Comparison of ENCODE assay signal across 16 cellular contexts in genomic region chr7:50321678-50322077, GRCh38. TPM values are rescaled to one million over a fixed set of nuclear protein-coding genes. Genes with fewer than 3 reads are reported as not detected.
DNase-seq lines count a peak whose midpoint lies in the region; ATAC-seq and TF ChIP-seq lines count a peak whose summit lies in the region.
"Had no signal": no experiment of that assay in that cellular context is flagged by ENCODE, and none has a peak within 500 bp of the region (broad histone marks: within the 10 kb centered on the region; RNA-seq: fewer than 3 reads in every experiment).

No MANE protein-coding gene starts in this region.

- no peaks in the 10 kb centered on the region for H3K79me1 ChIP-seq in trophoblast cell (ENCODE audit: low read length)

- no peak overlapping the region for H2BK12ac ChIP-seq in trophoblast cell (ENCODE audit: low read length)

- H2AFZ ChIP-seq in trophoblast cell (ENCODE audit: insufficient read depth, low read length, poor library complexity): no peak overlapping the region

- intact Hi-C loops in CD4-positive, alpha-beta T cell (cut with DNase I, micrococcal nuclease): loop anchor here in 1 of 2 experiments (1.0 to 2.0 kb wide), 2 partner anchors 10 to 15 kb away; no protein-coding TSS in a partner anchor

- H3K27me3 ChIP-seq in CD4-positive, alpha-beta T cell (ENCODE audit: control insufficient read depth, insufficient read depth, low read length): no peaks in the 10 kb centered on the region
- no peaks in the 10 kb centered on the region for H3K27me3 ChIP-seq in trophoblast cell (ENCODE audit: insufficient read depth, low read length)
- H3K27me3 ChIP-seq: ascending aorta, suprapubic skin had no signal

- peaks cover 92% of the 10 kb centered on the region for H3K36me3 Mint-ChIP-seq in CD4-positive, alpha-beta T cell (ENCODE audit: low read depth)
- peaks cover 25 to 67% of the 10 kb centered on the region in 2 donors for H3K36me3 Mint-ChIP-seq in activated T-cell treated with anti-CD3 and anti-CD28 coated beads, Interleukin-2, amount 50 U/mL, for 72 hours (ENCODE audit: insufficient read depth in 2 of 2)
- peaks cover 24% of the 10 kb centered on the region for H3K36me3 Mint-ChIP-seq in memory B cell

- H3K27ac ChIP-seq in CD4-positive, alpha-beta T cell (ENCODE audit: low read depth, low read length): peak overlapping the region; percentile 82
- H3K27ac ChIP-seq in trophoblast cell (ENCODE audit: low read depth, low read length): no peak overlapping the region
- H3K27ac ChIP-seq: ascending aorta, dorsolateral prefrontal cortex, suprapubic skin had no signal

- no peak for TF ChIP-seq CTCF in CD4-positive, alpha-beta T cell (IDR thresholded peaks at IDR 0.05)

- H3K23ac ChIP-seq in trophoblast cell (ENCODE audit: low read length): no peak overlapping the region

- no peak overlapping the region for H3K18ac ChIP-seq in trophoblast cell (ENCODE audit: low read length)

- no peaks in the 10 kb centered on the region for H3K9me3 Mint-ChIP-seq in CD4-positive, alpha-beta T cell
- no peaks in the 10 kb centered on the region for H3K9me3 Mint-ChIP-seq in activated T-cell treated with anti-CD3 and anti-CD28 coated beads, Interleukin-2, amount 50 U/mL, for 72 hours
- H3K9me3 Mint-ChIP-seq in memory B cell: no peaks in the 10 kb centered on the region

- no peaks in the 10 kb centered on the region for H3K9me3 ChIP-seq in CD4-positive, alpha-beta T cell (ENCODE audit: control insufficient read depth, low read length)
- no peaks in the 10 kb centered on the region for H3K9me3 ChIP-seq in trophoblast cell (ENCODE audit: insufficient read depth, low read depth, low read length)
- H3K9me3 ChIP-seq: ascending aorta, suprapubic skin had no signal

- POLR2A ChIA-PET in CD4-positive, alpha-beta T cell (lab: Charles Lee): interaction anchor here (0.6 to 32.3 kb wide), 10 partner anchors 10 to 116 kb away, joined by 3 to 2111 read pairs (median 10); partner anchors contain the start of gene IKZF1

- peak; percentile 35 for ATAC-seq in CD4-positive, alpha-beta T cell (ENCODE audit: poor library complexity)
- ATAC-seq in activated T-cell treated with anti-CD3 and anti-CD28 coated beads, Interleukin-2, amount 50 U/mL, for 72 hours (replicated peaks in 1 of 2): peak in 1 of 2 donors; percentile 11
- no peak for ATAC-seq in memory B cell (ENCODE audit: low read depth)
- no peak for ATAC-seq in HG03520 (IDR thresholded peaks at IDR 0.05; ENCODE audit: unreplicated experiment)
- ATAC-seq in GM21526 (IDR thresholded peaks at IDR 0.05; ENCODE audit: low FRiP score, unreplicated experiment): no peak
- no peak for ATAC-seq in GM19463 (IDR thresholded peaks at IDR 0.05; ENCODE audit: unreplicated experiment)
- ATAC-seq: sciatic nerve, SK-N-SH treated with all-trans-retinoic acid at 6 μM for 48 hours had no signal

- H2AK5ac ChIP-seq in trophoblast cell (ENCODE audit: low read length): no peak overlapping the region

- DNase-seq in CD4-positive, alpha-beta T cell: peak in 4 of 10 experiments; percentile 58 to 83 (median 70)
- DNase-seq in Kasumi-1 (lab: John Stamatoyannopoulos, UW): peak; percentile 56 to 67
- DNase-seq in activated T-cell treated with anti-CD3 and anti-CD28 coated beads, Interleukin-2, amount 50 U/mL, for 72 hours: no peak
- DNase-seq in memory B cell (ENCODE audit: low spot score in 2 of 2): no peak
- no peak for DNase-seq in trophoblast cell
- DNase-seq: dorsolateral prefrontal cortex, IMR-90, kidney, NCI-H2107 had no signal

- no peaks in the 10 kb centered on the region for H3K36me3 ChIP-seq in trophoblast cell (ENCODE audit: control insufficient read depth in 1 of 2, insufficient read depth in 2 of 2, low read length in 2 of 2)
- H3K36me3 ChIP-seq: ascending aorta, suprapubic skin had no signal

- no peak overlapping the region for H4K12ac ChIP-seq in trophoblast cell (ENCODE audit: low read depth, low read length)

- no peaks in the 10 kb centered on the region for H3K27me3 Mint-ChIP-seq in CD4-positive, alpha-beta T cell
- no peaks in the 10 kb centered on the region for H3K27me3 Mint-ChIP-seq in activated T-cell treated with anti-CD3 and anti-CD28 coated beads, Interleukin-2, amount 50 U/mL, for 72 hours (ENCODE audit: low read depth)
- H3K27me3 Mint-ChIP-seq in memory B cell: no peaks in the 10 kb centered on the region

- CTCF ChIA-PET in CD4-positive, alpha-beta T cell (lab: Charles Lee): interaction anchor here (0.8 to 7.1 kb wide), 13 partner anchors 9 to 116 kb away, joined by 3 to 45 read pairs (median 6); no protein-coding TSS in a partner anchor

- H3K4me1 ChIP-seq in trophoblast cell (ENCODE audit: control insufficient read depth in 1 of 2, insufficient read depth in 2 of 2, low read length in 2 of 2): no peaks in the 10 kb centered on the region
- H3K4me1 ChIP-seq: ascending aorta, suprapubic skin had no signal

- H3K79me2 ChIP-seq in trophoblast cell (ENCODE audit: control insufficient read depth, insufficient read depth, low read length, poor library complexity): no peaks in the 10 kb centered on the region

- H3K14ac ChIP-seq in trophoblast cell (ENCODE audit: low read length): no peak overlapping the region

- no peak overlapping the region for H3K4me3 ChIP-seq in trophoblast cell (ENCODE audit: low read depth, low read length)
- H3K4me3 ChIP-seq: ascending aorta, dorsolateral prefrontal cortex, suprapubic skin had no signal

- no peak overlapping the region for H3K9ac ChIP-seq in trophoblast cell (ENCODE audit: low read length)

- H3K27ac Mint-ChIP-seq in CD4-positive, alpha-beta T cell: no peak overlapping the region
- peak overlapping the region; percentile 99 for H3K27ac Mint-ChIP-seq in activated T-cell treated with anti-CD3 and anti-CD28 coated beads, Interleukin-2, amount 50 U/mL, for 72 hours
- peak overlapping the region; percentile 96 for H3K27ac Mint-ChIP-seq in memory B cell

- peak overlapping the region; percentile 69 for H3K4me3 Mint-ChIP-seq in CD4-positive, alpha-beta T cell
- peak overlapping the region; percentile 79 to 95 for H3K4me3 Mint-ChIP-seq in activated T-cell treated with anti-CD3 and anti-CD28 coated beads, Interleukin-2, amount 50 U/mL, for 72 hours
- H3K4me3 Mint-ChIP-seq in memory B cell: peak overlapping the region; percentile 21

- no peak overlapping the region for H3K4ac ChIP-seq in trophoblast cell (ENCODE audit: low read depth, low read length)

- no peak overlapping the region for H4K91ac ChIP-seq in trophoblast cell (ENCODE audit: low read depth, low read length)

- WGBS in trophoblast cell (ENCODE audit: extremely low coverage, insufficient coverage, insufficient read length): no CpG with 5 or more reads among the region's 5 CpGs

- H3K4me1 Mint-ChIP-seq in CD4-positive, alpha-beta T cell (ENCODE audit: low read depth): peaks cover 97% of the 10 kb centered on the region
- H3K4me1 Mint-ChIP-seq in activated T-cell treated with anti-CD3 and anti-CD28 coated beads, Interleukin-2, amount 50 U/mL, for 72 hours (ENCODE audit: low read depth): peaks cover 97% of the 10 kb centered on the region
- H3K4me1 Mint-ChIP-seq in memory B cell: peaks cover 52% of the 10 kb centered on the region

- no peak overlapping the region for H3K4me2 ChIP-seq in trophoblast cell (ENCODE audit: low read length)

- no peak overlapping the region for H4K8ac ChIP-seq in trophoblast cell (ENCODE audit: low read depth, low read length)

- no peak overlapping the region for H2BK120ac ChIP-seq in trophoblast cell (ENCODE audit: insufficient read depth, low read length, poor library complexity)

- H2BK5ac ChIP-seq in trophoblast cell (ENCODE audit: low read depth, low read length, poor library complexity): no peak overlapping the region

RNA-seq across cellular contexts. Expression of gene IKZF1, which starts 17.2 kb away (rescaled TPM):
- 100 to 1,000 TPM; 297 to 300 TPM for total RNA-seq in CD4-positive, alpha-beta T cell
- 100 to 1,000 TPM; 427 to 504 TPM for total RNA-seq in activated T-cell treated with anti-CD3 and anti-CD28 coated beads, Interleukin-2, amount 50 U/mL, for 72 hours
- 0.25 and 0.28 TPM in 2 replicates for polyA plus RNA-seq in trophoblast cell (2013)
- total RNA-seq: IMR-90 had no signal
- polyA plus RNA-seq: IMR-90 had no signal

Comparison
In these comparisons a context has a peak if more than half of its experiments do, and no peak if none do; other contexts are left out.
1. DNase-seq: peak in Kasumi-1 (2 of 2); none in activated T-cell treated with anti-CD3 and anti-CD28 coated beads, Interleukin-2, amount 50 U/mL, for 72 hours (0 of 2), memory B cell (0 of 2) and trophoblast cell (0 of 2).
2. H3K4me3 Mint-ChIP-seq: peak in every context shown above with its lines; median percentile 87 in activated T-cell treated with anti-CD3 and anti-CD28 coated beads, Interleukin-2, amount 50 U/mL, for 72 hours; 69 in CD4-positive, alpha-beta T cell; 21 in memory B cell.